In the genomic region with DNA sequence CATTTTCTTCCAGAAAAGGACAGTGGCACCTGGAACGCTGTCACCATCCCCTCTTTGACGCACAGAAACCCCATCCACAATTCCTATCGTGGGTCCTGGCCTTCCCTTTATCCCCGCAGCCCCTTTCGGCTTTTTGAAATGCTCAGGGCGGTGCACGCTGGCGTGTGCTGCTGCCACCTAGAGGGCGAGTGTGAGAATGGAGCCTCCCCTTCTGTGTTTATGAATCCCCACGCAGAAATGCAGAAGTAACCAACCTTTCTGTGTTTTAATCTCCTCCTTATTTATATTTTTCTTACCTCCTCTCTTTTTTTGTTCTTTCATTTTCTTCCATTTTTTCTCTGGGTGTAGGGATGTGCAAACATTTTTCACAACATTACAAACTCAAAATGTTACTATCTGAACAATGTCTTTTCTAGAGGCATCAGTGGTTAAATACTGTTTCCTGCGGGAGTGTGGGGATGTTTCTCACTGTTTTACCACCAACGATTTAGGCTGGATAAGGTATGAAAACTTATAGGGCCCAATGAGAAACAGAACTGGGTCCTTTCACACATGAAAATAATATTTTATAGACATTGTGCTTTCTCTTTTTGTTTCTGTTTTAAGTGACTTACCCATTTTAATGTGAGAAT, we compare ENCODE assay signal across 8 cellular contexts. TPM values are rescaled to one million over a fixed set of nuclear protein-coding genes. Genes with fewer than 3 reads are reported as not detected.
DNase-seq lines count a peak whose midpoint lies in the region; ATAC-seq, FAIRE-seq and TF ChIP-seq lines count a peak whose summit lies in the region.

No MANE protein-coding gene starts in this region.

- no peak for TF ChIP-seq EP300 in A549 (IDR thresholded peaks at IDR 0.05)

- WGBS in A549 (ENCODE audit: missing lambda C conversion rate): 6% methylated on average over 12 of the region's 12 CpGs

- ATAC-seq in A549 (peak; percentile 74 to 92), HG02852 (IDR thresholded peaks at IDR 0.05; ENCODE audit: unreplicated experiment) (peak; percentile 86)

- intact Hi-C loops in colonic mucosa (cut with DNase I): loop anchor here (5.0 to 10.0 kb wide), 3 partner anchors 57 to 1047 kb away; a partner anchor contains a TSS

- peak overlapping the region; percentile 40 for H3K4me3 ChIP-seq in A549
- H3K4me3 ChIP-seq in colonic mucosa: peak overlapping the region; percentile 19

- no peaks in the 10 kb centered on the region for H3K27me3 ChIP-seq in colonic mucosa

- DNase-seq in A549 (ENCODE audit: low read depth in 1 of 2, low spot score in 1 of 2) (peak; percentile 33 to 50), GM13976 (ENCODE audit: low spot score) (peak; percentile 69), NCI-H146 treated with DMSO at 0.1 percent for 48 hours (lab: John Stamatoyannopoulos, UW; ENCODE audit: unreplicated experiment) (peak; percentile 7), colonic mucosa (peak; percentile 61), lung microvascular endothelial cell (ENCODE audit: low read depth in 2 of 2) (peak; percentile 52 to 70)
- peak; percentile 27 for DNase-seq in activated CD4-positive, CD25-positive, alpha-beta regulatory T cell treated with anti-CD3 and anti-CD28 coated beads, Interleukin-2, amount 50 U/mL, for 16 hours (ENCODE audit: low read depth, low spot score)
- DNase-seq in stimulated activated CD8-positive, alpha-beta memory T cell treated with anti-CD3 and anti-CD28 coated beads, Interleukin-15, amount 100 ng/mL, for 24 hours (ENCODE audit: low read depth): peak; percentile 28

- CTCF ChIA-PET in A549 (lab: Yijun Ruan, JAX): interaction anchor here (1.0 to 1.6 kb wide), 2 partner anchors 51 to 1047 kb away, joined by 3 to 4 read pairs; no protein-coding TSS in a partner anchor

- TF ChIP-seq POLR2A in A549 (IDR thresholded peaks at IDR 0.05; ENCODE audit: low read length): no peak

- H3K4me1 ChIP-seq in A549 (peaks cover 6% of the 10 kb centered on the region), colonic mucosa (no peaks in the 10 kb centered on the region)

- no peaks in the 10 kb centered on the region for H3K9me3 ChIP-seq in A549
- no peaks in the 10 kb centered on the region for H3K9me3 ChIP-seq in colonic mucosa

- TF ChIP-seq CTCF in A549 (IDR thresholded peaks at IDR 0.05) (peak; percentile 69), GM13976 (IDR thresholded peaks at IDR 0.05; ENCODE audit: borderline replicate concordance, control extremely low read depth, extremely low read depth, insufficient read depth, missing control alignments) (peak; percentile 93), colonic mucosa (IDR thresholded peaks at IDR 0.05) (peak; percentile 91)

- peak; percentile 55 to 59 for TF ChIP-seq RAD21 in A549 (conservative IDR thresholded peaks at IDR 0.05 in 1 of 2, IDR thresholded peaks at IDR 0.05 in 1 of 2)

- in situ Hi-C loops in GM13976 (cut with MboI; ENCODE audit: low sequenced_read_pairs, unreplicated experiment): loop anchor here (25.0 kb wide), 2 partner anchors 1032 to 1193 kb away; no protein-coding TSS in a partner anchor

- no peak overlapping the region for H3K9ac ChIP-seq in colonic mucosa (ENCODE audit: low read depth in 2 of 2, low read length in 2 of 2)

- H3K4me2 ChIP-seq in A549: peak overlapping the region; percentile 83

- FAIRE-seq in A549 (lab: Jason Lieb, UNC): no peak

- POLR2A ChIA-PET in A549 (lab: Yijun Ruan, JAX): no interaction called here

- H3K27ac ChIP-seq in A549: peak overlapping the region in 1 of 2 experiments; percentile 64; a peak in 2 of 6 replicates
- H3K27ac ChIP-seq in colonic mucosa: no peak overlapping the region

- H3K36me3 ChIP-seq in colonic mucosa: no peaks in the 10 kb centered on the region

TF ChIP-seq in A549, 52 proteins besides CTCF, POLR2A, EP300 and RAD21:
- TF ChIP-seq HOXB13 (CRISPR knock-in tag; IDR thresholded peaks at IDR 0.05; ENCODE audit: low read depth) (no peak), FOXS1 (CRISPR knock-in tag; IDR thresholded peaks at IDR 0.05) (no peak), SMC3 (IDR thresholded peaks at IDR 0.05) (peak; percentile 64), NFE2L2 (conservative IDR thresholded peaks at IDR 0.05; ENCODE audit: low read length) (no peak)

RNA-seq across cellular contexts. Expression of a gene that starts 50.0 kb away (rescaled TPM):
- polyA plus RNA-seq in A549 (2011; rRNA removed) (14.2 and 28.5 TPM in 2 replicates), A549 (2017; fragmentation: RNase III; extraction: RNeasy Plus Mini Kit Qiagen cat#74134 plus additional on column Dnase treatment) (36.1 to 39.2 TPM (median 37.0 TPM) in 3 replicates)
- 6.0 and 9.0 TPM in 2 replicates for polyA plus RNA-seq in A549 (2012; cell fraction: cytosol; rRNA removed)
- 2.1 and 4.0 TPM in 2 replicates for polyA plus RNA-seq in A549 (2012; cell fraction: nucleus; rRNA removed)
- 12.1 and 13.0 TPM in 2 replicates for polyA minus RNA-seq in A549 (2011; rRNA and poly(A)+ RNA removed)
- total RNA-seq in colonic mucosa (10 to 100 TPM; 15.8 to 21.3 TPM), lung microvascular endothelial cell (14.9 and 18.3 TPM in 2 replicates)

Comparison
In these comparisons a context has a peak if more than half of its experiments do, and no peak if none do; other contexts are left out.
1. DNase-seq: peak in every context shown above with its lines; median percentile 69 in GM13976; 61 in colonic mucosa; 61 in lung microvascular endothelial cell; 42 in A549; 28 in stimulated activated CD8-positive, alpha-beta memory T cell treated with anti-CD3 and anti-CD28 coated beads, Interleukin-15, amount 100 ng/mL, for 24 hours; 27 in activated CD4-positive, CD25-positive, alpha-beta regulatory T cell treated with anti-CD3 and anti-CD28 coated beads, Interleukin-2, amount 50 U/mL, for 16 hours; 7 in NCI-H146 treated with DMSO at 0.1 percent for 48 hours.